Comparison of ENCODE assay signal across 8 cellular contexts in genomic region chr10:95266674-95267095, GRCh38. TPM values are rescaled to one million over a fixed set of nuclear protein-coding genes. Genes with fewer than 3 reads are reported as not detected.
DNase-seq lines count a peak whose midpoint lies in the region; ATAC-seq lines count a peak whose summit lies in the region.

No MANE protein-coding gene starts in this region.

- no peaks in the 10 kb centered on the region for H3K9me3 ChIP-seq in mucosa of rectum (ENCODE audit: control insufficient read depth in 2 of 2, low read length in 2 of 2)

- no peaks in the 10 kb centered on the region for H3K36me3 Mint-ChIP-seq in dendritic cell treated with granulocyte-macrophage colony-stimulating factor and Interleukin-4, amounts not matched to agents 40 ng/mL and 50 ng/mL, for 4 days (ENCODE audit: low read depth)

- peaks cover 18 to 37% of the 10 kb centered on the region in 2 donors for H3K4me1 ChIP-seq in mucosa of rectum (ENCODE audit: control insufficient read depth in 2 of 2, insufficient read depth in 2 of 2, low read length in 2 of 2)

- peak overlapping the region; percentile 39 for H3K27ac Mint-ChIP-seq in dendritic cell treated with granulocyte-macrophage colony-stimulating factor and Interleukin-4, amounts not matched to agents 40 ng/mL and 50 ng/mL, for 4 days

- ATAC-seq in GM18867 (IDR thresholded peaks at IDR 0.05; ENCODE audit: unreplicated experiment) (peak; percentile 94), HG02852 (IDR thresholded peaks at IDR 0.05; ENCODE audit: unreplicated experiment) (peak; percentile 80)

- H3K4me1 Mint-ChIP-seq in dendritic cell treated with granulocyte-macrophage colony-stimulating factor and Interleukin-4, amounts not matched to agents 40 ng/mL and 50 ng/mL, for 4 days (ENCODE audit: low read depth), result peaks cover 6% of the 10 kb centered on the region

- intact Hi-C loops in dendritic cell treated with granulocyte-macrophage colony-stimulating factor and Interleukin-4, amounts not matched to agents 40 ng/mL and 50 ng/mL, for 4 days (cut with micrococcal nuclease), result no loop called here

- H3K9ac ChIP-seq in mucosa of rectum (ENCODE audit: low read depth in 1 of 2, low read length in 2 of 2), result peak overlapping the region; percentile 36 to 61

- no peaks in the 10 kb centered on the region for H3K9me3 Mint-ChIP-seq in dendritic cell treated with granulocyte-macrophage colony-stimulating factor and Interleukin-4, amounts not matched to agents 40 ng/mL and 50 ng/mL, for 4 days

- peak; percentile 65 for DNase-seq in NCI-H2196 (lab: John Stamatoyannopoulos, UW; ENCODE audit: unreplicated experiment)
- no peak for DNase-seq in NCI-H1105 (lab: John Stamatoyannopoulos, UW)
- no peak for DNase-seq in cerebellum (ENCODE audit: low spot score)
- no peak for DNase-seq in GOT3 (lab: John Stamatoyannopoulos, UW)

- H3K4me3 Mint-ChIP-seq in dendritic cell treated with granulocyte-macrophage colony-stimulating factor and Interleukin-4, amounts not matched to agents 40 ng/mL and 50 ng/mL, for 4 days, result no peak overlapping the region

- peaks cover 33 to 50% of the 10 kb centered on the region in 2 donors for H3K36me3 ChIP-seq in mucosa of rectum (ENCODE audit: control insufficient read depth in 2 of 2, insufficient read depth in 2 of 2, low read length in 2 of 2)

- H3K27me3 Mint-ChIP-seq in dendritic cell treated with granulocyte-macrophage colony-stimulating factor and Interleukin-4, amounts not matched to agents 40 ng/mL and 50 ng/mL, for 4 days, result no peaks in the 10 kb centered on the region

- H3K27ac ChIP-seq in mucosa of rectum (ENCODE audit: low read depth in 2 of 2, low read length in 2 of 2), result peak overlapping the region; percentile 74 to 86

- no peaks in the 10 kb centered on the region for H3K27me3 ChIP-seq in mucosa of rectum (ENCODE audit: control insufficient read depth in 2 of 2, insufficient read depth in 2 of 2, low read length in 2 of 2)

- H3K4me3 ChIP-seq in mucosa of rectum (ENCODE audit: low read length in 2 of 2), result no peak overlapping the region

RNA-seq across cellular contexts. Expression of gene PDLIM1, which starts 24.1 kb away (rescaled TPM):
- 4.4 TPM for total RNA-seq in cerebellum
